ENCODE assay signal across 19 cellular contexts in the genomic region with DNA sequence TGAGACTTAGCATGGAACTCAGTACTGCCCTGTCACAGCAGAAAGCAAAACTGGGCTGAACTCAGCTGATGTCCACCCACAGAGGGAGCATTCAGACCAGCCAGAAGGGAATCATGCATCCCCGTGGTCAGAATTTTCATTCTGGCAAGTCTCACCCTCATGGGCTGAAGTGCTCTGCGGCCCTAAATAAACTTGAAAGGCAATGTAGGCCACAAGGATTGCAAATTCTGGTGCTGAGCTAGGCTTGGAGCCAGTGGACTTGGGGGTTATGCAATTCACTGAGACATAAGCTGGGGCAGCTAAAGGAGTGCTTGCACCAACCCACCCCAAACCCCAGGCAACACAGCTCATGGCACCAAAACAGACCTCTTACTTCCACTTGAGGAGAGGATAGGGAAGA.
"Had no signal": no experiment of that assay in that cellular context is flagged by ENCODE, and none has a peak within 500 bp of the region (broad histone marks: within the 10 kb centered on the region; RNA-seq: fewer than 3 reads in every experiment).

No MANE protein-coding gene starts in this region.

- H3K4me1 ChIP-seq: colonic mucosa, esophagus muscularis mucosa, foreskin keratinocyte, neural progenitor cell, pancreas, transverse colon had no signal

- H3K27ac Mint-ChIP-seq: activated B cell treated with CpG ODN at 0.5 μM for 24 hours; activated CD4-positive, alpha-beta T cell treated with anti-CD3 and anti-CD28 coated beads, Interleukin-2, amount 10 ng/mL, durations not matched to agents 24 days and 14 days; activated naive CD8-positive, alpha-beta T cell treated with anti-CD3 and anti-CD28 coated beads, Interleukin-2, amount 10 ng/mL, durations not matched to agents 7 days and 5 days; activated T-helper 1 cell treated with anti-CD3 and anti-CD28 coated beads, Interleukin-12 subunit alpha, Interleukin-12 subunit beta, Interleukin-2, Interleukin-4 antibody, amounts not matched to agents 30 ng/mL and 10 ng/mL and 1 ng/mL, durations not matched to agents 14 hours and 24 hours and 36 hours; immature natural killer cell; neural progenitor cell; stimulated activated memory B cell treated with anti-CD40 and anti-IgM and Interleukin-4, amounts not matched to agents 10 μg/mL and 1 μg/mL and 100 μg/mL, for 72 hours had no signal

- H3K4me1 Mint-ChIP-seq: activated B cell treated with CpG ODN at 0.5 μM for 24 hours; activated CD4-positive, alpha-beta T cell treated with anti-CD3 and anti-CD28 coated beads, Interleukin-2, amount 10 ng/mL, durations not matched to agents 24 days and 14 days; activated naive CD8-positive, alpha-beta T cell treated with anti-CD3 and anti-CD28 coated beads, Interleukin-2, amount 10 ng/mL, durations not matched to agents 7 days and 5 days; immature natural killer cell; naive B cell; neural progenitor cell; stimulated activated memory B cell treated with anti-CD40 and anti-IgM and Interleukin-4, amounts not matched to agents 10 μg/mL and 1 μg/mL and 100 μg/mL, for 72 hours had no signal

- H3K27ac ChIP-seq: colonic mucosa, esophagus muscularis mucosa, foreskin keratinocyte, neural progenitor cell, pancreas, transverse colon had no signal

- H3K9me3 Mint-ChIP-seq: activated CD4-positive, alpha-beta T cell treated with anti-CD3 and anti-CD28 coated beads, Interleukin-2, amount 10 ng/mL, durations not matched to agents 24 days and 14 days; neural progenitor cell had no signal

- H3K9me3 ChIP-seq: colonic mucosa, esophagus muscularis mucosa, pancreas, transverse colon had no signal

- DNase-seq: activated B cell treated with CpG ODN at 0.5 μM for 24 hours; activated CD4-positive, alpha-beta T cell treated with anti-CD3 and anti-CD28 coated beads, Interleukin-2, amount 10 ng/mL, durations not matched to agents 24 days and 14 days; activated CD8-positive, alpha-beta memory T cell treated with anti-CD3 and anti-CD28 coated beads, Interleukin-2, amount 50 U/mL, for 48 hours; activated naive CD4-positive, alpha-beta T cell; activated naive CD8-positive, alpha-beta T cell treated with anti-CD3 and anti-CD28 coated beads, Interleukin-2, amount 10 ng/mL, durations not matched to agents 7 days and 5 days; colonic mucosa; foreskin keratinocyte; immature natural killer cell; naive B cell; pancreas; retina; stimulated activated CD4-positive, alpha-beta T cell treated with anti-CD3 and anti-CD28 coated beads, Interleukin-2, amount 100 ng/mL, for 48 hours; T-helper 2 cell; transverse colon had no signal

- H3K27me3 Mint-ChIP-seq: activated B cell treated with CpG ODN at 0.5 μM for 24 hours; activated CD4-positive, alpha-beta T cell treated with anti-CD3 and anti-CD28 coated beads, Interleukin-2, amount 10 ng/mL, durations not matched to agents 24 days and 14 days; activated naive CD8-positive, alpha-beta T cell treated with anti-CD3 and anti-CD28 coated beads, Interleukin-2, amount 10 ng/mL, durations not matched to agents 7 days and 5 days; naive B cell; stimulated activated memory B cell treated with anti-CD40 and anti-IgM and Interleukin-4, amounts not matched to agents 10 μg/mL and 1 μg/mL and 100 μg/mL, for 72 hours had no signal

- H3K27me3 ChIP-seq: colonic mucosa, esophagus muscularis mucosa, foreskin keratinocyte, neural progenitor cell, pancreas, transverse colon had no signal

- H3K4me3 Mint-ChIP-seq: activated B cell treated with CpG ODN at 0.5 μM for 24 hours; activated CD4-positive, alpha-beta T cell treated with anti-CD3 and anti-CD28 coated beads, Interleukin-2, amount 10 ng/mL, durations not matched to agents 24 days and 14 days; activated naive CD8-positive, alpha-beta T cell treated with anti-CD3 and anti-CD28 coated beads, Interleukin-2, amount 10 ng/mL, durations not matched to agents 7 days and 5 days; activated T-helper 1 cell treated with anti-CD3 and anti-CD28 coated beads, Interleukin-12 subunit alpha, Interleukin-12 subunit beta, Interleukin-2, Interleukin-4 antibody, amounts not matched to agents 30 ng/mL and 10 ng/mL and 1 ng/mL, durations not matched to agents 14 hours and 24 hours and 36 hours; immature natural killer cell; naive B cell; neural progenitor cell; stimulated activated memory B cell treated with anti-CD40 and anti-IgM and Interleukin-4, amounts not matched to agents 10 μg/mL and 1 μg/mL and 100 μg/mL, for 72 hours had no signal

- H3K36me3 Mint-ChIP-seq: activated naive CD8-positive, alpha-beta T cell treated with anti-CD3 and anti-CD28 coated beads, Interleukin-2, amount 10 ng/mL, durations not matched to agents 7 days and 5 days; naive B cell; neural progenitor cell; stimulated activated memory B cell treated with anti-CD40 and anti-IgM and Interleukin-4, amounts not matched to agents 10 μg/mL and 1 μg/mL and 100 μg/mL, for 72 hours had no signal

- ATAC-seq: foreskin keratinocyte; pancreas; stimulated activated memory B cell treated with anti-CD40 and anti-IgM and Interleukin-4, amounts not matched to agents 10 μg/mL and 1 μg/mL and 100 μg/mL, for 72 hours had no signal

- H3K4me3 ChIP-seq: colonic mucosa, esophagus muscularis mucosa, neural progenitor cell, pancreas, transverse colon had no signal

- FAIRE-seq: astrocyte, pancreas had no signal

- H3K36me3 ChIP-seq: colonic mucosa, esophagus muscularis mucosa, neural progenitor cell, pancreas, transverse colon had no signal
